Comparison of ENCODE assay signal across 2 cellular contexts in genomic region chr5:5252106-5252505, GRCh38.
TF ChIP-seq lines count a peak whose summit lies in the region.

No MANE protein-coding gene starts in this region.

TF ChIP-seq in GM23338, 12 proteins besides CTCF, POLR2A, EP300 and RAD21 (continued from another document):
- TF ChIP-seq REST (IDR thresholded peaks at IDR 0.05; ENCODE audit: unreplicated experiment) (no peak), ZNF462 (CRISPR knock-in tag; IDR thresholded peaks at IDR 0.05) (no peak), ZNF114 (CRISPR knock-in tag; IDR thresholded peaks at IDR 0.05) (no peak), EZH2 (IDR thresholded peaks at IDR 0.05; ENCODE audit: low read depth, unreplicated experiment) (no peak), CREB1 (CRISPR knock-in tag; IDR thresholded peaks at IDR 0.05; ENCODE audit: low read depth) (no peak), EZH2phosphoT487 (IDR thresholded peaks at IDR 0.05; ENCODE audit: unreplicated experiment) (no peak), POLR2AphosphoS5 (IDR thresholded peaks at IDR 0.05; ENCODE audit: low read depth) (no peak), STAT1 (IDR thresholded peaks at IDR 0.05; ENCODE audit: unreplicated experiment) (no peak), ETS1 (IDR thresholded peaks at IDR 0.05) (no peak), NANOG (IDR thresholded peaks at IDR 0.05; ENCODE audit: borderline replicate concordance) (no peak)

TF ChIP-seq in WTC11, 78 proteins besides CTCF, POLR2A, EP300 and RAD21 (continued from another document):
- TF ChIP-seq STAT6 (CRISPR knock-in tag; conservative IDR thresholded peaks at IDR 0.05; ENCODE audit: low read depth) = no peak
- no peak for TF ChIP-seq SP1 (CRISPR knock-in tag; conservative IDR thresholded peaks at IDR 0.05)
- no peak for TF ChIP-seq NR1H2 (CRISPR knock-in tag; IDR thresholded peaks at IDR 0.05)
- no peak for TF ChIP-seq NFE2L1 (CRISPR knock-in tag; IDR thresholded peaks at IDR 0.05)
- TF ChIP-seq ZNF396 (CRISPR knock-in tag; IDR thresholded peaks at IDR 0.05; ENCODE audit: borderline replicate concordance) = no peak
TF ChIP-seq in WTC11: peak in this region for 0.
